In genomic region chr11:2730323-2731284, GRCh38 we compare ENCODE assay signal across 1 cellular context.
TF ChIP-seq lines count a peak whose summit lies in the region.

No MANE protein-coding gene starts in this region.

TF ChIP-seq in HepG2, 621 proteins besides CTCF, POLR2A, EP300 and RAD21 (continued from another document and continues in another):
- TF ChIP-seq ZNF609 (CRISPR knock-in tag; IDR thresholded peaks at IDR 0.05; ENCODE audit: borderline replicate concordance) (peak; percentile 72; the same call in 1 of the 2 replicates), ZBTB7B (CRISPR knock-in tag; IDR thresholded peaks at IDR 0.05) (peak; percentile 93), ZNF674 (CRISPR knock-in tag; IDR thresholded peaks at IDR 0.05; ENCODE audit: low read depth) (0 out of 2 replicates have a peak, but pooled peaks have one; percentile 16), ARID5B (CRISPR knock-in tag; IDR thresholded peaks at IDR 0.05) (peak; percentile 55; the same call in 1 of the 2 replicates), ZNF276 (CRISPR knock-in tag; IDR thresholded peaks at IDR 0.05; ENCODE audit: low read depth) (0 out of 2 replicates have a peak, but pooled peaks have one; percentile 13), LCORL (IDR thresholded peaks at IDR 0.05) (no peak), LCORL (CRISPR knock-in tag; IDR thresholded peaks at IDR 0.05) (peak; percentile 81), U2AF1 (optimal IDR thresholded peaks at IDR 0.05; ENCODE audit: low read depth, low read length) (no peak), ZFP90 (CRISPR knock-in tag; IDR thresholded peaks at IDR 0.05; ENCODE audit: borderline replicate concordance) (no peak), DRAP1 (CRISPR knock-in tag; IDR thresholded peaks at IDR 0.05) (peak; percentile 45), TRIM22 (IDR thresholded peaks at IDR 0.05) (no peak), ZNF256 (CRISPR knock-in tag; conservative IDR thresholded peaks at IDR 0.05) (no peak), ZBTB40 (IDR thresholded peaks at IDR 0.05) (no peak), ZBTB40 (CRISPR knock-in tag; IDR thresholded peaks at IDR 0.05) (peak; percentile 19; the same call in 1 of the 2 replicates), PHF21A (CRISPR knock-in tag; IDR thresholded peaks at IDR 0.05) (0 out of 2 replicates have a peak, but pooled peaks have one; percentile 22), ISX (CRISPR knock-in tag; conservative IDR thresholded peaks at IDR 0.05) (no peak), ETS1 (CRISPR knock-in tag; IDR thresholded peaks at IDR 0.05) (no peak), ZNF607 (CRISPR knock-in tag; IDR thresholded peaks at IDR 0.05; ENCODE audit: borderline replicate concordance) (peak; percentile 50; the same call in 1 of the 2 replicates), ZNF354B (CRISPR knock-in tag; IDR thresholded peaks at IDR 0.05) (0 out of 2 replicates have a peak, but pooled peaks have one; percentile 54), POLR2G (IDR thresholded peaks at IDR 0.05; ENCODE audit: low read depth, low read length) (peak; percentile 79), SIX1 (CRISPR knock-in tag; IDR thresholded peaks at IDR 0.05; ENCODE audit: borderline replicate concordance) (peak; percentile 12; the same call in 1 of the 2 replicates), REPIN1 (CRISPR knock-in tag; IDR thresholded peaks at IDR 0.05; ENCODE audit: borderline replicate concordance, low read depth) (peak; percentile 91), REST (IDR thresholded peaks at IDR 0.05; ENCODE audit: borderline replicate concordance in 1 of 2, low read depth in 1 of 2, low read length in 2 of 2) (peak in 1 of 2 experiments; percentile 5; a peak in 2 of 4 replicates)
